1 cellular context compared by ENCODE assay signal in the genomic region with DNA sequence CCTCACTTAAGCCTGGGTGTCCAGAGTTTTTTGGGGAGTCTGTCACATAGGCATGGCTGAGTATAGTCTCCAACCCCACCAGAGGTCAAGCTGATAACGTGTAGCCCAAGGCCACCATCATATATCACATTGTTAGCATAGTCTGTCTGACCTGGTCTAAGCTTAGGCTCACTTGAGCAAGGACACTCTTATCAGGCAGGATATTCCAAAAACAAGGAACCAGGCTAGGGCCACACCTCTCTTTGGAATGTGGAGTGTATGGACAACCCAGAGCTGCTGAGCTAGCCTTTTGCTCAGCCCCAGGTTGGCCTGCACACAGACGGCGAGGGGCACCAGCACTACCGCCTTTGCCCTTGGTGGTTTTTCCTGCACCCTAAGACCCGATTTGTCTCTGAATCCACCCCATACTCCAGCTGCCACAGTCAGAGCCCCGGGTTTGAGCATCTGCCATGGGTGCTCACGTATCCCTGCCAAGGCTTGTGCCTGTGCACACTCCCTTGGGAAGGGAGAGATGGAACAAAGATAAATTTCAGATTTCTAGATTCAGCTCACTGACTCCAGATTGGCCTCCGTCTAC.
TF ChIP-seq lines count a peak whose summit lies in the region.

No MANE protein-coding gene starts in this region.

TF ChIP-seq in K562, 482 proteins besides CTCF, POLR2A, EP300 and RAD21:
- TF ChIP-seq E2F8 (IDR thresholded peaks at IDR 0.05; ENCODE audit: low read depth, partially characterized antibody): no peak
- peak; percentile 25; the same call in 1 of the 2 replicates for TF ChIP-seq JUN (IDR thresholded peaks at IDR 0.05; ENCODE audit: borderline replicate concordance, low read depth, low read length)
- TF ChIP-seq JUN (CRISPR knock-in tag; IDR thresholded peaks at IDR 0.05; ENCODE audit: borderline replicate concordance): no peak
- no peak for TF ChIP-seq SMARCA4 (IDR thresholded peaks at IDR 0.05)
- no peak for TF ChIP-seq HDAC2 (IDR thresholded peaks at IDR 0.05)
- TF ChIP-seq CHD2 (IDR thresholded peaks at IDR 0.05; ENCODE audit: low read depth, low read length): peak; percentile 33; the same call in 1 of the 2 replicates
- TF ChIP-seq ZNF165 (CRISPR knock-in tag; IDR thresholded peaks at IDR 0.05; ENCODE audit: borderline replicate concordance): no peak
- TF ChIP-seq, protein P1, sequence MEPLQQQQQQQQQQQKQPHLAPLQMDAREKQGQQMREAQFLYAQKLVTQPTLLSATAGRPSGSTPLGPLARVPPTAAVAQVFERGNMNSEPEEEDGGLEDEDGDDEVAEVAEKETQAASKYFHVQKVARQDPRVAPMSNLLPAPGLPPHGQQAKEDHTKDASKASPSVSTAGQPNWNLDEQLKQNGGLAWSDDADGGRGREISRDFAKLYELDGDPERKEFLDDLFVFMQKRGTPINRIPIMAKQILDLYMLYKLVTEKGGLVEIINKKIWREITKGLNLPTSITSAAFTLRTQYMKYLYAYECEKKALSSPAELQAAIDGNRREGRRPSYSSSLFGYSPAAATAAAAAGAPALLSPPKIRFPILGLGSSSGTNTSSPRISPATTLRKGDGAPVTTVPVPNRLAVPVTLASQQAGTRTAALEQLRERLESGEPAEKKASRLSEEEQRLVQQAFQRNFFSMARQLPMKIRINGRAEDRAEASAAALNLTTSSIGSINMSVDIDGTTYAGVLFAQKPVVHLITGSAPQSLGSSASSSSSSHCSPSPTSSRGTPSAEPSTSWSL (CRISPR knock-in tag; IDR thresholded peaks at IDR 0.05; ENCODE audit: borderline replicate concordance): no peak
- no peak for TF ChIP-seq ATF3 (IDR thresholded peaks at IDR 0.05)
- 0 out of 2 replicates have a peak, but pooled peaks have one; percentile 2 for TF ChIP-seq ATF3 (CRISPR knock-in tag; conservative IDR thresholded peaks at IDR 0.05)
- TF ChIP-seq MLX (CRISPR knock-in tag; conservative IDR thresholded peaks at IDR 0.05): peak in 1 of 2 experiments; percentile 62; a peak in 1 of 4 replicates
- TF ChIP-seq, protein P2, sequence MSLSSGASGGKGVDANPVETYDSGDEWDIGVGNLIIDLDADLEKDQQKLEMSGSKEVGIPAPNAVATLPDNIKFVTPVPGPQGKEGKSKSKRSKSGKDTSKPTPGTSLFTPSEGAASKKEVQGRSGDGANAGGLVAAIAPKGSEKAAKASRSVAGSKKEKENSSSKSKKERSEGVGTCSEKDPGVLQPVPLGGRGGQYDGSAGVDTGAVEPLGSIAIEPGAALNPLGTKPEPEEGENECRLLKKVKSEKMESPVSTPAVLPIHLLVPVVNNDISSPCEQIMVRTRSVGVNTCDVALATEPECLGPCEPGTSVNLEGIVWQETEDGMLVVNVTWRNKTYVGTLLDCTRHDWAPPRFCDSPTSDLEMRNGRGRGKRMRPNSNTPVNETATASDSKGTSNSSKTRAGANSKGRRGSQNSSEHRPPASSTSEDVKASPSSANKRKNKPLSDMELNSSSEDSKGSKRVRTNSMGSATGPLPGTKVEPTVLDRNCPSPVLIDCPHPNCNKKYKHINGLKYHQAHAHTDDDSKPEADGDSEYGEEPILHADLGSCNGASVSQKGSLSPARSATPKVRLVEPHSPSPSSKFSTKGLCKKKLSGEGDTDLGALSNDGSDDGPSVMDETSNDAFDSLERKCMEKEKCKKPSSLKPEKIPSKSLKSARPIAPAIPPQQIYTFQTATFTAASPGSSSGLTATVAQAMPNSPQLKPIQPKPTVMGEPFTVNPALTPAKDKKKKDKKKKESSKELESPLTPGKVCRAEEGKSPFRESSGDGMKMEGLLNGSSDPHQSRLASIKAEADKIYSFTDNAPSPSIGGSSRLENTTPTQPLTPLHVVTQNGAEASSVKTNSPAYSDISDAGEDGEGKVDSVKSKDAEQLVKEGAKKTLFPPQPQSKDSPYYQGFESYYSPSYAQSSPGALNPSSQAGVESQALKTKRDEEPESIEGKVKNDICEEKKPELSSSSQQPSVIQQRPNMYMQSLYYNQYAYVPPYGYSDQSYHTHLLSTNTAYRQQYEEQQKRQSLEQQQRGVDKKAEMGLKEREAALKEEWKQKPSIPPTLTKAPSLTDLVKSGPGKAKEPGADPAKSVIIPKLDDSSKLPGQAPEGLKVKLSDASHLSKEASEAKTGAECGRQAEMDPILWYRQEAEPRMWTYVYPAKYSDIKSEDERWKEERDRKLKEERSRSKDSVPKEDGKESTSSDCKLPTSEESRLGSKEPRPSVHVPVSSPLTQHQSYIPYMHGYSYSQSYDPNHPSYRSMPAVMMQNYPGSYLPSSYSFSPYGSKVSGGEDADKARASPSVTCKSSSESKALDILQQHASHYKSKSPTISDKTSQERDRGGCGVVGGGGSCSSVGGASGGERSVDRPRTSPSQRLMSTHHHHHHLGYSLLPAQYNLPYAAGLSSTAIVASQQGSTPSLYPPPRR (CRISPR knock-in tag; IDR thresholded peaks at IDR 0.05; ENCODE audit: borderline replicate concordance): no peak
- TF ChIP-seq RBM14 (IDR thresholded peaks at IDR 0.05; ENCODE audit: borderline replicate concordance, insufficient read depth, low read depth, low read length): no peak
- peak; percentile 64 to 90; a peak in 3 of 4 replicates for TF ChIP-seq TBL1XR1 (IDR thresholded peaks at IDR 0.05; ENCODE audit: low read length in 2 of 2)
- 0 out of 2 replicates have a peak, but pooled peaks have one; percentile 54 for TF ChIP-seq ZC3H11A (IDR thresholded peaks at IDR 0.05; ENCODE audit: low read depth, low read length)
- TF ChIP-seq ZNF384 (IDR thresholded peaks at IDR 0.05; ENCODE audit: low read depth, low read length): 0 out of 2 replicates have a peak, but pooled peaks have one; percentile 14
- TF ChIP-seq SMC3 (conservative IDR thresholded peaks at IDR 0.05; ENCODE audit: insufficient read depth, low read depth, low read length): 0 out of 2 replicates have a peak, but pooled peaks have one; percentile 20
- TF ChIP-seq ARID3A (IDR thresholded peaks at IDR 0.05; ENCODE audit: borderline replicate concordance, low read depth, low read length): peak; percentile 49; the same call in 1 of the 2 replicates
- peak; percentile 42; the same call in 1 of the 2 replicates for TF ChIP-seq MYC (IDR thresholded peaks at IDR 0.05; ENCODE audit: low read depth, low read length)
- TF ChIP-seq MYC (CRISPR knock-in tag; IDR thresholded peaks at IDR 0.05; ENCODE audit: borderline replicate concordance, low read depth): no peak
- TF ChIP-seq GABPA (tag; conservative IDR thresholded peaks at IDR 0.05; ENCODE audit: low read depth): no peak
- TF ChIP-seq MAFF (IDR thresholded peaks at IDR 0.05; ENCODE audit: low read length): peak; percentile 50; the same call in 1 of the 2 replicates
- 0 out of 2 replicates have a peak, but pooled peaks have one; percentile 21 for TF ChIP-seq MAFK (IDR thresholded peaks at IDR 0.05; ENCODE audit: low read length)
- no peak for TF ChIP-seq TAL1 (IDR thresholded peaks at IDR 0.05)
- TF ChIP-seq, protein P3, sequence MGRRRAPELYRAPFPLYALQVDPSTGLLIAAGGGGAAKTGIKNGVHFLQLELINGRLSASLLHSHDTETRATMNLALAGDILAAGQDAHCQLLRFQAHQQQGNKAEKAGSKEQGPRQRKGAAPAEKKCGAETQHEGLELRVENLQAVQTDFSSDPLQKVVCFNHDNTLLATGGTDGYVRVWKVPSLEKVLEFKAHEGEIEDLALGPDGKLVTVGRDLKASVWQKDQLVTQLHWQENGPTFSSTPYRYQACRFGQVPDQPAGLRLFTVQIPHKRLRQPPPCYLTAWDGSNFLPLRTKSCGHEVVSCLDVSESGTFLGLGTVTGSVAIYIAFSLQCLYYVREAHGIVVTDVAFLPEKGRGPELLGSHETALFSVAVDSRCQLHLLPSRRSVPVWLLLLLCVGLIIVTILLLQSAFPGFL (CRISPR knock-in tag; IDR thresholded peaks at IDR 0.05): no peak
- TF ChIP-seq FOXA3 (CRISPR knock-in tag; conservative IDR thresholded peaks at IDR 0.05 in 1 of 2, IDR thresholded peaks at IDR 0.05 in 1 of 2): no peak
- peak; percentile 61; the same call in 1 of the 2 replicates for TF ChIP-seq JUND (IDR thresholded peaks at IDR 0.05; ENCODE audit: borderline replicate concordance, low read depth, low read length)
- TF ChIP-seq JUND (tag; IDR thresholded peaks at IDR 0.05; ENCODE audit: borderline replicate concordance, low read depth, low read length): no peak
- peak in 1 of 2 experiments; percentile 77; a peak in 3 of 4 replicates for TF ChIP-seq RCOR1 (IDR thresholded peaks at IDR 0.05; ENCODE audit: borderline replicate concordance in 1 of 2, low read depth in 2 of 2, low read length in 2 of 2)
- TF ChIP-seq FIP1L1 (IDR thresholded peaks at IDR 0.05; ENCODE audit: low read depth, low read length, poor library complexity, severe bottlenecking): no peak
- no peak for TF ChIP-seq SAP30 (IDR thresholded peaks at IDR 0.05; ENCODE audit: borderline replicate concordance, insufficient read depth, low read depth, low read length, poor library complexity, severe bottlenecking)
- TF ChIP-seq BHLHE40 (IDR thresholded peaks at IDR 0.05; ENCODE audit: low read length): peak; percentile 46
- no peak for TF ChIP-seq BCOR (IDR thresholded peaks at IDR 0.05)
- TF ChIP-seq, protein P4, sequence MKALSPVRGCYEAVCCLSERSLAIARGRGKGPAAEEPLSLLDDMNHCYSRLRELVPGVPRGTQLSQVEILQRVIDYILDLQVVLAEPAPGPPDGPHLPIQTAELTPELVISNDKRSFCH (CRISPR knock-in tag; IDR thresholded peaks at IDR 0.05): no peak
- TF ChIP-seq, protein P4 (tag; IDR thresholded peaks at IDR 0.05): no peak
- no peak for TF ChIP-seq MAFG (tag; conservative IDR thresholded peaks at IDR 0.05)
- no peak for TF ChIP-seq ETV6 (IDR thresholded peaks at IDR 0.05; ENCODE audit: borderline replicate concordance in 1 of 2, low read depth in 2 of 2, low read length in 1 of 2)
- no peak for TF ChIP-seq ETV6 (CRISPR knock-in tag; IDR thresholded peaks at IDR 0.05; ENCODE audit: borderline replicate concordance)
- TF ChIP-seq SIN3B (IDR thresholded peaks at IDR 0.05; ENCODE audit: low read depth): no peak
- TF ChIP-seq ZNF146 (CRISPR knock-in tag; IDR thresholded peaks at IDR 0.05; ENCODE audit: unreplicated experiment): no peak
- no peak for TF ChIP-seq CBX5 (IDR thresholded peaks at IDR 0.05; ENCODE audit: borderline replicate concordance, low read depth)
